23 cellular contexts compared by ENCODE assay signal in the genomic region with DNA sequence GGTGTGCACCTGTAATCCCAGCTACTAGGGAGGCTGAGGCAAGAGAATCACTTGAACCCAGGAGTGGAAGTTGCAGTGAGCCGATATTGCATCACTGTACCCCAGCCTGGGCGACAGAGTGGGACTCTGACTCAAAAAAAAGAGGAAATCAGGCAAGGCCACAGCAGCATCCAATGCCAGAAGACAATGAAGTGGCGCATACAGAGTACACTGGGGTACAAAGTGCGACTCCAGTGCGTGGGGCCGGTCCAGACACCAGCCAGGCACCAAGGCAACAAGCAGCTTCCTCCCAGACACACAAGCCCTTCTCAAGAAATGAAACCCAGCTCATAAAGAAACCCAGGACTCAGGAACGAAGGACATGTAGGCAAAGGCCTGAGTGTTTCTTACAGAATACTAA. TPM values are rescaled to one million over a fixed set of nuclear protein-coding genes. Genes with fewer than 3 reads are reported as not detected.
A peak's percentile ranks its signal among the peaks of the same experiment; 100 is the strongest.
DNase-seq lines count a peak whose midpoint lies in the region; ATAC-seq, FAIRE-seq and TF ChIP-seq lines count a peak whose summit lies in the region.
"Had no signal": no experiment of that assay in that cellular context is flagged by ENCODE, and none has a peak within 500 bp of the region (broad histone marks: within the 10 kb centered on the region; RNA-seq: fewer than 3 reads in every experiment).

No MANE protein-coding gene starts in this region.

- H3K36me3 ChIP-seq in gastroesophageal sphincter = peaks cover 0 to 33% of the 10 kb centered on the region in 2 donors

- H3K27ac Mint-ChIP-seq in neural crest cell (ENCODE audit: unreplicated experiment) = peak overlapping the region; percentile 27
- H3K27ac Mint-ChIP-seq: effector memory CD8-positive, alpha-beta T cell had no signal

- H3K27me3 Mint-ChIP-seq in neural crest cell (ENCODE audit: low read depth) = no peaks in the 10 kb centered on the region
- H3K27me3 Mint-ChIP-seq: central memory CD8-positive, alpha-beta T cell; effector memory CD8-positive, alpha-beta T cell had no signal

- no peaks in the 10 kb centered on the region for H3K9me3 Mint-ChIP-seq in neural crest cell
- H3K9me3 Mint-ChIP-seq: central memory CD8-positive, alpha-beta T cell; effector memory CD8-positive, alpha-beta T cell had no signal

- no peaks in the 10 kb centered on the region for H3K9me3 ChIP-seq in gastroesophageal sphincter
- H3K9me3 ChIP-seq: stomach had no signal

- no peaks in the 10 kb centered on the region for H3K4me1 Mint-ChIP-seq in neural crest cell
- H3K4me1 Mint-ChIP-seq: central memory CD8-positive, alpha-beta T cell had no signal

- H3K36me3 Mint-ChIP-seq in neural crest cell (ENCODE audit: low read depth) = peaks cover 8% of the 10 kb centered on the region

- no peaks in the 10 kb centered on the region for H3K4me1 ChIP-seq in gastroesophageal sphincter
- H3K4me1 ChIP-seq: stomach had no signal

- no peak for FAIRE-seq in H54 (lab: Jason Lieb, UNC)
- FAIRE-seq: keratinocyte, TTC549, urothelium cell line had no signal

- H3K4me3 ChIP-seq in gastroesophageal sphincter = no peak overlapping the region
- H3K4me3 ChIP-seq: GM23248, hepatocyte, SK-N-MC, stomach had no signal

- TF ChIP-seq CTCF in gastroesophageal sphincter (IDR thresholded peaks at IDR 0.05) (no peak), neural crest cell (conservative IDR thresholded peaks at IDR 0.05) (no peak)

- H3K27me3 ChIP-seq in gastroesophageal sphincter = no peaks in the 10 kb centered on the region
- H3K27me3 ChIP-seq: hepatocyte, stomach had no signal

- ATAC-seq in gastroesophageal sphincter = peak; percentile 69
- ATAC-seq: effector memory CD8-positive, alpha-beta T cell had no signal

- no peak overlapping the region for H3K4me3 Mint-ChIP-seq in neural crest cell
- H3K4me3 Mint-ChIP-seq: central memory CD8-positive, alpha-beta T cell; effector memory CD8-positive, alpha-beta T cell had no signal

- TF ChIP-seq EP300 in gastroesophageal sphincter (IDR thresholded peaks at IDR 0.05) = no peak

- H3K27ac ChIP-seq in gastroesophageal sphincter = no peak overlapping the region
- H3K27ac ChIP-seq: GM23248, hepatocyte, SK-N-MC, stomach had no signal

- WGBS in gastroesophageal sphincter (ENCODE audit: low coverage in 1 of 2), 2 donors = 80 to 98% methylated on average over 1 to 6 of the region's 7 CpGs

- DNase-seq in CD1c-positive myeloid dendritic cell (ENCODE audit: extremely low spot score) = peak; percentile 95
- peak; percentile 70 for DNase-seq in NOMO-1 treated with dmso at 0.1 percent for 144 hours (lab: John Stamatoyannopoulos, UW; ENCODE audit: unreplicated experiment)
- no peak for DNase-seq in neural crest cell (ENCODE audit: low read depth, low spot score)
- no peak for DNase-seq in activated effector memory CD4-positive, alpha-beta T cell treated with Interleukin-2 at 50 U/mL for 16 hours
- DNase-seq in NCI-H2029 (lab: John Stamatoyannopoulos, UW) = no peak
- no peak for DNase-seq in H54 (ENCODE audit: insufficient read length, low spot score)
- no peak for DNase-seq in UCSD-AML1 (lab: John Stamatoyannopoulos, UW; ENCODE audit: unreplicated experiment)
- DNase-seq: activated CD4-positive, alpha-beta T cell treated with anti-CD3 and anti-CD28 coated beads for 48 hours; activated CD8-positive, alpha-beta memory T cell treated with anti-CD3 and anti-CD28 coated beads, Interleukin-2, amount 50 U/mL, for 4 hours; effector memory CD8-positive, alpha-beta T cell; GM23248; MM.1S; NCI-H2081 treated with DMSO at 0.1 percent for 48 hours; NCI-H524 treated with DMSO at 0.1 percent for 48 hours; retina; stomach had no signal

- no peak for TF ChIP-seq POLR2A in gastroesophageal sphincter (IDR thresholded peaks at IDR 0.05)
- no peak for TF ChIP-seq POLR2A in H54 (IDR thresholded peaks at IDR 0.05; ENCODE audit: low read depth, low read length)

RNA-seq across cellular contexts. Expression of gene TTC7B, which starts 28.2 kb away (rescaled TPM):
- total RNA-seq in gastroesophageal sphincter (100 to 1,000 TPM in 1 of 4 donors, 10 to 100 TPM in 3; 59.0 to 170 (median 64.1) TPM), neural crest cell (54.8 and 56.4 TPM in 2 replicates)

Comparison
In these comparisons a context has a peak if more than half of its experiments do, and no peak if none do; other contexts are left out.
1. DNase-seq: peak in CD1c-positive myeloid dendritic cell (single experiment) and NOMO-1 treated with dmso at 0.1 percent for 144 hours (single experiment); none in neural crest cell (single experiment), activated effector memory CD4-positive, alpha-beta T cell treated with Interleukin-2 at 50 U/mL for 16 hours (single experiment), NCI-H2029 (single experiment), H54 (single experiment) and UCSD-AML1 (single experiment).